ENCODE assay signal across 8 cellular contexts in genomic region chr6:5004373-5005037, GRCh38. TPM values are rescaled to one million over a fixed set of nuclear protein-coding genes. Genes with fewer than 3 reads are reported as not detected.
DNase-seq lines count a peak whose midpoint lies in the region; ATAC-seq and TF ChIP-seq lines count a peak whose summit lies in the region.

No MANE protein-coding gene starts in this region.

- peaks cover 17% of the 10 kb centered on the region for H3K79me2 ChIP-seq in MM.1S (ENCODE audit: low read length)
- H3K79me2 ChIP-seq in neural progenitor cell (ENCODE audit: low read depth), result no peaks in the 10 kb centered on the region

- H3K9me3 ChIP-seq in MM.1S (replicated peaks; ENCODE audit: insufficient read depth, low read length) (no peaks in the 10 kb centered on the region), neural progenitor cell (ENCODE audit: low read depth) (no peaks in the 10 kb centered on the region)

- ATAC-seq in GM21576 (IDR thresholded peaks at IDR 0.05; ENCODE audit: unreplicated experiment), result no peak
- no peak for ATAC-seq in GM19455 (IDR thresholded peaks at IDR 0.05; ENCODE audit: unreplicated experiment)

- H3K9ac ChIP-seq in MM.1S (ENCODE audit: low read length) (peak overlapping the region; percentile 70), neural progenitor cell (no peak overlapping the region)

- no peaks in the 10 kb centered on the region for H3K9me2 ChIP-seq in MM.1S (replicated peaks; ENCODE audit: insufficient read depth, low read length)

- H3K36me3 Mint-ChIP-seq in neural progenitor cell, result peaks cover 10% of the 10 kb centered on the region

- peak overlapping the region; percentile 91 for H3K4me3 Mint-ChIP-seq in neural progenitor cell

- H3K27me3 ChIP-seq in GM06990 (replicated peaks; ENCODE audit: control insufficient read depth, insufficient read depth, low read length) (no peaks in the 10 kb centered on the region), MM.1S (replicated peaks; ENCODE audit: insufficient read depth, low read length) (no peaks in the 10 kb centered on the region), neural progenitor cell (no peaks in the 10 kb centered on the region)

- no peak overlapping the region for H3K27ac ChIP-seq in MM.1S (ENCODE audit: low read length)
- H3K27ac ChIP-seq in coronary artery, result peak overlapping the region; percentile 89 to 95
- H3K27ac ChIP-seq in neural progenitor cell, result no peak overlapping the region

- H3K4me3 ChIP-seq in GM06990 (replicated peaks; ENCODE audit: low read depth, low read length), result peak overlapping the region; percentile 65
- H3K4me3 ChIP-seq in MM.1S (ENCODE audit: low read length), result peak overlapping the region; percentile 77
- peak overlapping the region; percentile 73 for H3K4me3 ChIP-seq in coronary artery
- H3K4me3 ChIP-seq in neural progenitor cell, result peak overlapping the region; percentile 64

- H3K4me2 ChIP-seq in MM.1S (ENCODE audit: low read depth, low read length) (peak overlapping the region; percentile 93), neural progenitor cell (peak overlapping the region; percentile 79)

- no peaks in the 10 kb centered on the region for H3K9me3 Mint-ChIP-seq in neural progenitor cell

- H2AFZ ChIP-seq in MM.1S (ENCODE audit: low read length) (peak overlapping the region; percentile 89), neural progenitor cell (replicated peaks) (peak overlapping the region; percentile 87)

- H4K20me1 ChIP-seq in MM.1S (ENCODE audit: insufficient read depth, low read length), result no peaks in the 10 kb centered on the region
- no peaks in the 10 kb centered on the region for H4K20me1 ChIP-seq in neural progenitor cell (ENCODE audit: low read depth)

- 0 out of 2 replicates have a peak, but pooled peaks cover 4% of the 10 kb centered on the region for H3K4me1 ChIP-seq in MM.1S (ENCODE audit: low read length)
- H3K4me1 ChIP-seq in neural progenitor cell, result no peaks in the 10 kb centered on the region

- H3K36me3 ChIP-seq in GM06990 (ENCODE audit: control insufficient read depth, insufficient read depth, low read length) (no peaks in the 10 kb centered on the region; the same call in 1 of the 2 replicates), MM.1S (replicated peaks; ENCODE audit: insufficient read depth, low read length) (peaks cover 8% of the 10 kb centered on the region; the same call in 1 of the 2 replicates), neural progenitor cell (no peaks in the 10 kb centered on the region)

- peaks cover 10% of the 10 kb centered on the region for H3K4me1 Mint-ChIP-seq in neural progenitor cell

- TF ChIP-seq CTCF in GM06990 (IDR thresholded peaks at IDR 0.05; ENCODE audit: insufficient read depth, low read length, poor library complexity, severe bottlenecking) (no peak), MM.1S (IDR thresholded peaks at IDR 0.05; ENCODE audit: low read length) (no peak), coronary artery (IDR thresholded peaks at IDR 0.05) (no peak), neural progenitor cell (IDR thresholded peaks at IDR 0.05) (no peak)

- peaks cover 2% of the 10 kb centered on the region for H3K27me3 Mint-ChIP-seq in neural progenitor cell (ENCODE audit: insufficient read depth, low read depth)

- DNase-seq in GM06990 (ENCODE audit: extremely low read depth, insufficient read length), result no peak
- DNase-seq in MM.1S, result peak; percentile 7
- no peak for DNase-seq in coronary artery (ENCODE audit: low spot score)
- DNase-seq in neural progenitor cell (ENCODE audit: low spot score), result no peak
- DNase-seq in posterior cingulate gyrus, result no peak
- no peak for DNase-seq in midbrain (lab: John Stamatoyannopoulos, UW)

- H3K27ac Mint-ChIP-seq in neural progenitor cell, result peak overlapping the region; percentile 97

- intact Hi-C loops in posterior cingulate gyrus (cut with DNase I), result no loop called here

- H3F3A ChIP-seq in MM.1S (ENCODE audit: insufficient read depth, low read length) (no peaks in the 10 kb centered on the region), neural progenitor cell (ENCODE audit: low read depth) (no peaks in the 10 kb centered on the region)

RNA-seq across cellular contexts. Expression of gene RPP40, which starts 0.7 kb away (rescaled TPM):
- 19.3 and 23.2 TPM in 2 replicates for total RNA-seq in neural progenitor cell (ENCODE audit: low replicate concordance)

Comparison
In these comparisons a context has a peak if more than half of its experiments do, and no peak if none do; other contexts are left out.
1. H3K27ac ChIP-seq: peak in coronary artery (2 of 2); none in MM.1S (single experiment) and neural progenitor cell (single experiment).
2. Peak in every context shown above with its lines, with median percentiles within 50 percentile points of each other: H3K4me3 ChIP-seq.